14 cellular contexts compared by ENCODE assay signal in the genomic region with DNA sequence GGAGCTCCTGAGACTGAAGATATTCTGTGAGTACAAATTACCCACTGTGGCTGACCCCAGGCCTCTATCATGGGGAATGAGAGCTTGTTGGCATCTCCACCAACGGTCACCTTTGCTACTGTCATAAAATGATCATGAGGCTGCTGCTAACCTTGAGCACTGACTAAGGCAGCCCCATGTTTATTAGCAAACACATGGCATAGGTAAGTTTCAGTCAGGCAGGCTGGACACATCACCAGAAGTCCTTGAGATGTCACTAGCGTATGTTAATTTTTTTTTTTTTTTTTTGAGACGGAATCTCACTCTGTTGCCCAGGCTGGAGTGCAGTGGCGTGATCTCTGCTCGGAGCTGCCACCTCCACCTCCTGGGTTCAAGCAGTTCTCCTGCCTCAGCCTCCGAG. TPM values are rescaled to one million over a fixed set of nuclear protein-coding genes. Genes with fewer than 3 reads are reported as not detected.
DNase-seq lines count a peak whose midpoint lies in the region; ATAC-seq and TF ChIP-seq lines count a peak whose summit lies in the region.
"Had no signal": no experiment of that assay in that cellular context is flagged by ENCODE, and none has a peak within 500 bp of the region (broad histone marks: within the 10 kb centered on the region; RNA-seq: fewer than 3 reads in every experiment).

No MANE protein-coding gene starts in this region.

- peaks cover 34% of the 10 kb centered on the region for H3K79me2 ChIP-seq in smooth muscle cell (ENCODE audit: low read depth)

- no peak for DNase-seq in activated naive CD4-positive, alpha-beta T cell treated with Interleukin-2 at 50 U/mL for 16 hours
- DNase-seq in immature natural killer cell (no peak), smooth muscle cell (lab: John Stamatoyannopoulos, UW; ENCODE audit: unreplicated experiment) (no peak), RWPE1 (ENCODE audit: low spot score) (no peak), C1 segment of cervical spinal cord (lab: John Stamatoyannopoulos, UW) (no peak)
- DNase-seq: activated CD4-positive, CD25-positive, alpha-beta regulatory T cell; NCI-H1105 treated with DMSO at 0.1 percent for 48 hours; NCI-H226 had no signal

- peak overlapping the region; percentile 96 for H3K4me3 Mint-ChIP-seq in activated naive CD4-positive, alpha-beta T cell treated with anti-CD3 and anti-CD28 coated beads, Interleukin-2, amount 50 U/mL, for 24 hours
- H3K4me3 Mint-ChIP-seq in immature natural killer cell: peak overlapping the region in 3 of 5 donors; percentile 46 to 95 (median 92)

- H3K36me3 ChIP-seq in smooth muscle cell (ENCODE audit: low read depth): no peaks in the 10 kb centered on the region
- H3K36me3 ChIP-seq: tibial artery had no signal

- POLR2A ChIA-PET in RWPE1 (lab: Yijun Ruan, JAX; ENCODE audit: low non-redundant PET): no interaction called here

- H3K27me3 ChIP-seq in smooth muscle cell (ENCODE audit: low read depth): no peaks in the 10 kb centered on the region
- H3K27me3 ChIP-seq: tibial artery had no signal

- TF ChIP-seq CTCF in VCaP (conservative IDR thresholded peaks at IDR 0.05) (no peak), smooth muscle cell (IDR thresholded peaks at IDR 0.05; ENCODE audit: borderline replicate concordance, insufficient read depth, poor library complexity, severe bottlenecking) (no peak), RWPE1 (conservative IDR thresholded peaks at IDR 0.05; ENCODE audit: low read depth) (no peak)

- H3K9ac ChIP-seq in smooth muscle cell (ENCODE audit: low read depth): no peak overlapping the region

- H3K9me3 ChIP-seq in smooth muscle cell (replicated peaks; ENCODE audit: low read depth): no peaks in the 10 kb centered on the region
- H3K9me3 ChIP-seq: mucosa of descending colon, tibial artery had no signal

- H3F3A ChIP-seq in smooth muscle cell (ENCODE audit: low read depth): no peaks in the 10 kb centered on the region

- peaks cover 26% of the 10 kb centered on the region for H4K20me1 ChIP-seq in smooth muscle cell (ENCODE audit: low read depth)

- no peak overlapping the region for H3K4me3 ChIP-seq in smooth muscle cell
- H3K4me3 ChIP-seq: GM12878, mucosa of descending colon had no signal

- no peak overlapping the region for H3K4me2 ChIP-seq in smooth muscle cell

- H3K36me3 Mint-ChIP-seq in activated naive CD4-positive, alpha-beta T cell treated with anti-CD3 and anti-CD28 coated beads, Interleukin-2, amount 50 U/mL, for 24 hours: peaks cover 2% of the 10 kb centered on the region
- no peaks in the 10 kb centered on the region for H3K36me3 Mint-ChIP-seq in immature natural killer cell

- peaks cover 53% of the 10 kb centered on the region for H3K4me1 Mint-ChIP-seq in activated naive CD4-positive, alpha-beta T cell treated with anti-CD3 and anti-CD28 coated beads, Interleukin-2, amount 50 U/mL, for 24 hours
- peaks cover 39 to 48% of the 10 kb centered on the region in 2 donors for H3K4me1 Mint-ChIP-seq in immature natural killer cell

- peak overlapping the region; percentile 88 for H3K27ac ChIP-seq in VCaP
- no peak overlapping the region for H3K27ac ChIP-seq in smooth muscle cell (ENCODE audit: low read depth)
- H3K27ac ChIP-seq in RWPE1: no peak overlapping the region

- H3K27ac Mint-ChIP-seq in activated naive CD4-positive, alpha-beta T cell treated with anti-CD3 and anti-CD28 coated beads, Interleukin-2, amount 50 U/mL, for 24 hours: peak overlapping the region; percentile 38
- peak overlapping the region in 1 of 6 donors; percentile 61 for H3K27ac Mint-ChIP-seq in immature natural killer cell

- WGBS in smooth muscle cell (ENCODE audit: low lambda C conversion rate): 76% methylated on average over 6 of the region's 6 CpGs

- CTCF ChIA-PET in RWPE1 (lab: Yijun Ruan, JAX): no interaction called here

- no peaks in the 10 kb centered on the region for H3K27me3 Mint-ChIP-seq in activated naive CD4-positive, alpha-beta T cell treated with anti-CD3 and anti-CD28 coated beads, Interleukin-2, amount 50 U/mL, for 24 hours
- H3K27me3 Mint-ChIP-seq in immature natural killer cell (ENCODE audit: low read depth in 3 of 3): peaks cover 3 to 5% (median 5%) of the 10 kb centered on the region in 3 donors

- no peak for ATAC-seq in GM18511 (IDR thresholded peaks at IDR 0.05; ENCODE audit: unreplicated experiment)
- ATAC-seq: GM12878, mucosa of descending colon had no signal

- no peaks in the 10 kb centered on the region for H3K9me3 Mint-ChIP-seq in activated naive CD4-positive, alpha-beta T cell treated with anti-CD3 and anti-CD28 coated beads, Interleukin-2, amount 50 U/mL, for 24 hours
- H3K9me3 Mint-ChIP-seq in immature natural killer cell: no peaks in the 10 kb centered on the region

- H2AFZ ChIP-seq in smooth muscle cell (ENCODE audit: low read depth): peak overlapping the region; percentile 95

- H3K4me1 ChIP-seq in smooth muscle cell (ENCODE audit: low read depth): peaks cover 25% of the 10 kb centered on the region

RNA-seq across cellular contexts. Expression of gene GLG1, which starts 1.5 kb away (rescaled TPM):
- polyA plus RNA-seq in immature natural killer cell: 100 to 1,000 TPM in 1 of 3 donors, 10 to 100 TPM in 2; 80.8 to 190 (median 86.3) TPM
- total RNA-seq in smooth muscle cell: 131 and 180 TPM in 2 replicates
- polyA plus RNA-seq in smooth muscle cell: 138 and 140 TPM in 2 replicates

RNA-seq across cellular contexts. Expression of gene RFWD3, which starts 58.3 kb away (rescaled TPM):
- 10 to 100 TPM in 2 of 3 donors, 1 to 10 TPM in 1; 8.3 to 21.7 (median 14.5) TPM for polyA plus RNA-seq in immature natural killer cell
- total RNA-seq in smooth muscle cell: 12.8 and 13.9 TPM in 2 replicates
- polyA plus RNA-seq in smooth muscle cell: 8.4 and 10.0 TPM in 2 replicates
